ENCODE assay signal across 21 cellular contexts in the genomic region with DNA sequence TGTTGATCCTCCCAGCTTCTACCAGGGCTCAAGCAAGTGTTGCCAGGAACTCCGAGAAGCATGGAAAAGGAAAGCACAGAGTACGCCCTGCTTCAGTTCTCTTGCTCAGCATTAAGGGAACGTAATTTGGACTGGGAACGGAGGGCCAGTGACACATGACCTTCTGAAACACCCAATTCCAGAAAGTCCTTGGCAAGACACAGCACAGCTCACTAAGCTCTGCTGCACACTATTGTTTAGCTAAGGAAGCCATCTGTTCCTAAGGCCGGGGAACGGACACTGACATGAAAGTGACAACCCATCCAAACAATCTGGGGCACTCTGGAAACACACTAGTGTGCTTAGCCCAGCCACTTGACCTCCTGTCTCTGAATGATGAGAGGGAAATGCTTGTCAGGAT. TPM values are rescaled to one million over a fixed set of nuclear protein-coding genes. Genes with fewer than 3 reads are reported as not detected.
DNase-seq lines count a peak whose midpoint lies in the region; ATAC-seq and TF ChIP-seq lines count a peak whose summit lies in the region.
"Had no signal": no experiment of that assay in that cellular context is flagged by ENCODE, and none has a peak within 500 bp of the region (broad histone marks: within the 10 kb centered on the region; RNA-seq: fewer than 3 reads in every experiment).

No MANE protein-coding gene starts in this region.

- H3K27me3 ChIP-seq in esophagus (ENCODE audit: control insufficient read depth in 1 of 2, insufficient read depth in 2 of 2, low read length in 2 of 2) (no peaks in the 10 kb centered on the region), skeletal muscle tissue (ENCODE audit: control insufficient read depth in 3 of 3, insufficient read depth in 3 of 3, low read length in 3 of 3) (peaks cover 0 to 9% (median 4%) of the 10 kb centered on the region in 3 donors), HAP-1 (ENCODE audit: low read depth) (no peaks in the 10 kb centered on the region)
- H3K27me3 ChIP-seq: left lung, MG63 had no signal

- DNase-seq in G401 (ENCODE audit: low spot score) = peak; percentile 76
- peak; percentile 28 for DNase-seq in left kidney (ENCODE audit: low read depth, low spot score)
- DNase-seq in HAP-1 (ENCODE audit: low spot score in 2 of 2) = no peak
- DNase-seq in NCI-H1694 (lab: John Stamatoyannopoulos, UW) = no peak
- DNase-seq in GM10266 (ENCODE audit: extremely low spot score) = no peak
- DNase-seq: activated CD4-positive, alpha-beta T cell treated with anti-CD3 and anti-CD28 coated beads, Interleukin-2, amount 10 ng/mL, durations not matched to agents 24 days and 14 days; activated CD8-positive, alpha-beta memory T cell treated with anti-CD3 and anti-CD28 coated beads, Interleukin-2, amount 50 U/mL, for 4 hours; activated gamma-delta T cell treated with Interleukin-2 at 50 U/mL for 16 hours; amygdala; DND-41; endodermal cell; foreskin fibroblast; GOT3; left lung; MG63; naive B cell; NCI-H226; SW 1271 had no signal

- no peaks in the 10 kb centered on the region for H3K4me1 ChIP-seq in esophagus (ENCODE audit: control insufficient read depth in 2 of 2, insufficient read depth in 2 of 2, low read length in 1 of 2)
- peaks cover 6 to 23% (median 7%) of the 10 kb centered on the region in 3 donors for H3K4me1 ChIP-seq in skeletal muscle tissue (ENCODE audit: control insufficient read depth in 3 of 3, insufficient read depth in 3 of 3, low read length in 3 of 3)
- no peaks in the 10 kb centered on the region for H3K4me1 ChIP-seq in HAP-1

- in situ Hi-C loops in G401 (cut with HindIII; ENCODE audit: low sequenced_read_pairs) = no loop called here
- in situ Hi-C loops in HAP-1 (cut with MboI; ENCODE audit: low sequenced_read_pairs) = no loop called here

- H3K36me3 ChIP-seq in esophagus (ENCODE audit: control insufficient read depth in 2 of 2, insufficient read depth in 2 of 2, low read length in 1 of 2) (no peaks in the 10 kb centered on the region), skeletal muscle tissue (ENCODE audit: control insufficient read depth in 3 of 3, insufficient read depth in 3 of 3, low read length in 3 of 3) (no peaks in the 10 kb centered on the region), HAP-1 (replicated peaks) (no peaks in the 10 kb centered on the region)
- H3K36me3 ChIP-seq: left lung, MG63 had no signal

- H3K4me3 ChIP-seq in esophagus (ENCODE audit: low read depth in 1 of 2, low read length in 2 of 2) (no peak overlapping the region), skeletal muscle tissue (ENCODE audit: low read length in 3 of 3) (no peak overlapping the region), HAP-1 (no peak overlapping the region)
- H3K4me3 ChIP-seq: left lung, MG63 had no signal

- no peak for TF ChIP-seq CTCF in GM10266 (IDR thresholded peaks at IDR 0.05; ENCODE audit: control insufficient read depth, insufficient read depth, low read depth, missing control alignments)

- 60 to 63% methylated on average over 6 of the region's 6 CpGs for WGBS in esophagus, 2 donors

- no peaks in the 10 kb centered on the region for H3K9me3 ChIP-seq in esophagus (ENCODE audit: control insufficient read depth in 2 of 2, insufficient read depth in 1 of 2, low read depth in 1 of 2, low read length in 1 of 2)
- no peaks in the 10 kb centered on the region for H3K9me3 ChIP-seq in skeletal muscle tissue (ENCODE audit: control insufficient read depth in 3 of 3, low read length in 3 of 3)
- H3K9me3 ChIP-seq in HAP-1 = no peaks in the 10 kb centered on the region
- H3K9me3 ChIP-seq: left lung, MG63 had no signal

- H3K9ac ChIP-seq in skeletal muscle tissue (ENCODE audit: low read depth in 1 of 3, low read length in 3 of 3) = no peak overlapping the region

- ATAC-seq in HG02973 (IDR thresholded peaks at IDR 0.05; ENCODE audit: unreplicated experiment) = no peak
- ATAC-seq: left lung had no signal

- H3K27ac ChIP-seq in esophagus (ENCODE audit: low read depth in 2 of 2, low read length in 1 of 2) (peak overlapping the region; percentile 58 to 74), skeletal muscle tissue (ENCODE audit: low read depth, low read length) (peak overlapping the region; percentile 69)

RNA-seq across cellular contexts. Expression of gene NXT1, which starts 56.9 kb away (rescaled TPM):
- 54.8 and 80.7 TPM in 2 replicates for total RNA-seq in G401 (2014; rRNA removed; shearing (Covaris generic))
- 10 to 100 TPM; 12.9 to 22.1 TPM for polyA plus RNA-seq in esophagus
- total RNA-seq in skeletal muscle tissue = 15.1 TPM

Comparison
In these comparisons a context has a peak if more than half of its experiments do, and no peak if none do; other contexts are left out.
1. DNase-seq: peak in G401 (single experiment) and left kidney (single experiment); none in HAP-1 (0 of 2), NCI-H1694 (single experiment) and GM10266 (single experiment).